In the genomic region with DNA sequence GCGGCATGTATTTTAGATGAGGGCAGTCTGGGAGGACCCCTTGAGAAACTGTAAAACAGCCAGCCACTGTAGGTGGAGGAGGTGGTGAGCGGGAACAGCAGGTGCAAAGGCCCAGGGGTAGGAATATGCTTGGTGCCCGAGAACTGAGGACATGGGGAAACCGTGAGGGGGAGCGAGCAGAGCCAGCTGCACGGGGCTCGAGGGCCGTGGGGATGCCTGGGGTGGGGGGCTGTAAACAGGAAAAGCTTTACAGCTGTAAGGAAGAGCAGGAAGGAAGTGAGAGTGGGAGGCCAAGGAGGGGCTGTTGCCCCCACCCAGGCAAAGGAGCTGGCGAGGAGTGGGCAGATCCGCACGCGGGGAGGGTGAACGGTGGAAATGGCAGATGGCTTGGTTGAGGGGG, we compare ENCODE assay signal across 14 cellular contexts. TPM values are rescaled to one million over a fixed set of nuclear protein-coding genes. Genes with fewer than 3 reads are reported as not detected.
A peak's percentile ranks its signal among the peaks of the same experiment; 100 is the strongest.
DNase-seq lines count a peak whose midpoint lies in the region; ATAC-seq, FAIRE-seq and TF ChIP-seq lines count a peak whose summit lies in the region.
"Had no signal": no experiment of that assay in that cellular context is flagged by ENCODE, and none has a peak within 500 bp of the region (broad histone marks: within the 10 kb centered on the region; RNA-seq: fewer than 3 reads in every experiment).

No MANE protein-coding gene starts in this region.

- H4K8ac ChIP-seq in neuronal stem cell (ENCODE audit: low read depth, low read length): no peak overlapping the region

- in situ Hi-C loops in HepG2 (cut with HindIII; ENCODE audit: extremely low pct_ligation_motif_present, low pct_unique_long_range_greater_than_20kb): no loop called here

- CTCF ChIA-PET in HepG2 (lab: Yijun Ruan, JAX; ENCODE audit: low intra/inter-chr PET ratio, low total read pairs): no interaction called here

- no peak for FAIRE-seq in HepG2 (lab: Jason Lieb, UNC)
- FAIRE-seq: frontal cortex had no signal

- intact Hi-C loops in heart left ventricle (cut with DNase I) (no loop called here), Right ventricle myocardium inferior (cut with DNase I) (no loop called here), vagina (cut with DNase I) (no loop called here), HepG2 (cut with micrococcal nuclease; ENCODE audit: unreplicated experiment) (no loop called here)

- no peaks in the 10 kb centered on the region for H3K27me3 ChIP-seq in heart left ventricle
- no peaks in the 10 kb centered on the region for H3K27me3 ChIP-seq in neuronal stem cell (ENCODE audit: control insufficient read depth in 3 of 3, insufficient read depth in 3 of 3, low read depth in 1 of 3, low read length in 3 of 3)
- H3K27me3 ChIP-seq in vagina: no peaks in the 10 kb centered on the region
- H3K27me3 ChIP-seq in HepG2 (ENCODE audit: control insufficient read depth in 1 of 2, insufficient read depth in 2 of 2, low read length in 2 of 2): no peaks in the 10 kb centered on the region
- H3K27me3 ChIP-seq: neutrophil had no signal

- no peak overlapping the region for H3K14ac ChIP-seq in neuronal stem cell (ENCODE audit: low read length)

- no peak overlapping the region for H2BK12ac ChIP-seq in neuronal stem cell (ENCODE audit: low read length)

- DNase-seq in heart left ventricle (no peak), Right ventricle myocardium inferior (ENCODE audit: missing footprints) (no peak), dermis blood vessel endothelial cell (peak; percentile 32), neuronal stem cell (ENCODE audit: low spot score) (no peak), vagina (ENCODE audit: extremely low spot score in 2 of 2) (no peak), HepG2 (ENCODE audit: low spot score) (no peak)
- DNase-seq: left colon; NCI-H146; NCI-H510A treated with DMSO at 0.1 percent for 48 hours; stimulated activated CD4-positive, alpha-beta T cell treated with anti-CD3 and anti-CD28 coated beads, Interleukin-15, amount 100 ng/mL, for 24 hours had no signal

- 62 to 75% (median 69%) methylated on average over 13 of the region's 13 CpGs for WGBS in heart left ventricle, 4 donors
- WGBS in neuronal stem cell (ENCODE audit: extremely low coverage in 2 of 2, insufficient read length in 2 of 2, insufficient replicate concordance in 1 of 2), 2 donors: no CpG with 5 or more reads among the region's 13 CpGs
- 97% methylated on average over 13 of the region's 13 CpGs for WGBS in HepG2 (ENCODE audit: low lambda C conversion rate)

- ATAC-seq in heart left ventricle (no peak), Right ventricle myocardium inferior (no peak), SK-N-SH treated with all-trans-retinoic acid at 6 μM for 48 hours (no peak), HepG2 (no peak), HG03095 (IDR thresholded peaks at IDR 0.05; ENCODE audit: unreplicated experiment) (no peak)

- no TSS peak for BruUV-seq in HepG2 (replicated peaks; lab: Mats Ljungman, UMichigan)

- no peak overlapping the region for H4K91ac ChIP-seq in neuronal stem cell (ENCODE audit: low read depth, low read length, poor library complexity)

- peak overlapping the region; percentile 14 for H2BK5ac ChIP-seq in neuronal stem cell (ENCODE audit: low read length)

- peaks cover 97% of the 10 kb centered on the region for H4K20me1 ChIP-seq in HepG2 (ENCODE audit: insufficient read depth, low read length)

- no peak overlapping the region for H3K4ac ChIP-seq in neuronal stem cell (ENCODE audit: low read length)

- H2AFZ ChIP-seq in neuronal stem cell (ENCODE audit: low read length): no peak overlapping the region
- no peak overlapping the region for H2AFZ ChIP-seq in HepG2 (ENCODE audit: low read length)

- H3K18ac ChIP-seq in neuronal stem cell (ENCODE audit: low read length): no peak overlapping the region

- TF ChIP-seq POLR2A in heart left ventricle (IDR thresholded peaks at IDR 0.05): no peak
- TF ChIP-seq POLR2A in vagina (IDR thresholded peaks at IDR 0.05): no peak
- no peak for TF ChIP-seq POLR2A in HepG2 (IDR thresholded peaks at IDR 0.05; ENCODE audit: insufficient read depth in 1 of 2, low read depth in 2 of 2, low read length in 2 of 2)

- no peak for TF ChIP-seq RAD21 in HepG2 (CRISPR knock-in tag; IDR thresholded peaks at IDR 0.05)

- H3K4me3 ChIP-seq in heart left ventricle (no peak overlapping the region), neuronal stem cell (ENCODE audit: low read length in 2 of 2) (no peak overlapping the region), vagina (no peak overlapping the region), HepG2 (replicated peaks in 1 of 3; ENCODE audit: insufficient read depth in 1 of 3, low read depth in 2 of 3, low read length in 3 of 3) (no peak overlapping the region)

- no peak overlapping the region for H2BK120ac ChIP-seq in neuronal stem cell (ENCODE audit: low read depth, low read length)

- H3K36me3 ChIP-seq in heart left ventricle (no peaks in the 10 kb centered on the region), neuronal stem cell (replicated peaks in 1 of 2; ENCODE audit: control insufficient read depth in 2 of 2, insufficient read depth in 2 of 2, low read length in 2 of 2) (peaks cover 2% of the 10 kb centered on the region in 2 donors), vagina (no peaks in the 10 kb centered on the region), HepG2 (replicated peaks in 1 of 2; ENCODE audit: control insufficient read depth in 1 of 2, insufficient read depth in 2 of 2, low read length in 2 of 2) (peaks cover 1 to 4% of the 10 kb centered on the region in 2 experiments; a peak in 4 of 5 replicates)
- H3K36me3 ChIP-seq: neutrophil had no signal

- H3K4me2 ChIP-seq in neuronal stem cell (ENCODE audit: insufficient read depth, low read length, poor library complexity, severe bottlenecking) (no peak overlapping the region), HepG2 (ENCODE audit: low read depth, low read length) (no peak overlapping the region)

- peaks cover 100% of the 10 kb centered on the region for H3K79me2 ChIP-seq in HepG2 (ENCODE audit: insufficient read depth, low read length)

- H3K4me1 ChIP-seq in heart left ventricle (peaks cover 41 to 100% (median 88%) of the 10 kb centered on the region in 12 donors), neuronal stem cell (ENCODE audit: control insufficient read depth in 2 of 2, insufficient read depth in 1 of 2, low read depth in 1 of 2, low read length in 2 of 2) (peaks cover 25 to 27% of the 10 kb centered on the region in 2 donors), vagina (peaks cover 100% of the 10 kb centered on the region), HepG2 (ENCODE audit: insufficient read depth, low read length) (peaks cover 88% of the 10 kb centered on the region)

- no peak for TF ChIP-seq EP300 in HepG2 (IDR thresholded peaks at IDR 0.05; ENCODE audit: low read depth in 2 of 2, low read length in 2 of 2)
- no peak for TF ChIP-seq EP300 in HepG2 (CRISPR knock-in tag; IDR thresholded peaks at IDR 0.05; ENCODE audit: borderline replicate concordance)

- no peak for TF ChIP-seq CTCF in heart left ventricle (IDR thresholded peaks at IDR 0.05)
- no peak for TF ChIP-seq CTCF in vagina (IDR thresholded peaks at IDR 0.05)
- no peak for TF ChIP-seq CTCF in HepG2 (CRISPR knock-in tag; IDR thresholded peaks at IDR 0.05)

- POLR2A ChIA-PET in HepG2 (lab: Yijun Ruan, JAX): no interaction called here

- H3K9ac ChIP-seq in neuronal stem cell (ENCODE audit: low read depth, low read length, poor library complexity) (no peak overlapping the region), HepG2 (ENCODE audit: insufficient read depth, low read depth, low read length) (no peak overlapping the region)

- H3K27ac ChIP-seq in heart left ventricle (peak overlapping the region in 9 of 12 donors; percentile 67 to 94 (median 84)), neuronal stem cell (replicated peaks; ENCODE audit: low read length) (no peak overlapping the region), vagina (peak overlapping the region; percentile 94), HepG2 (ENCODE audit: extremely low read length, insufficient read depth, low read length) (no peak overlapping the region)
- H3K27ac ChIP-seq: neutrophil had no signal

- no peak overlapping the region for H3K23ac ChIP-seq in neuronal stem cell (ENCODE audit: low read depth, low read length, poor library complexity)

- no peaks in the 10 kb centered on the region for H3K9me3 ChIP-seq in heart left ventricle
- H3K9me3 ChIP-seq in neuronal stem cell (replicated peaks in 1 of 2; ENCODE audit: control insufficient read depth in 2 of 2, insufficient read depth in 1 of 2, low read depth in 1 of 2, low read length in 2 of 2): no peaks in the 10 kb centered on the region
- H3K9me3 ChIP-seq in vagina: no peaks in the 10 kb centered on the region
- no peaks in the 10 kb centered on the region for H3K9me3 ChIP-seq in HepG2 (ENCODE audit: low read length)
- H3K9me3 ChIP-seq: neutrophil had no signal

- H3K79me1 ChIP-seq in neuronal stem cell (ENCODE audit: low read depth, low read length): peaks cover 30% of the 10 kb centered on the region

- H2AK5ac ChIP-seq in neuronal stem cell (ENCODE audit: low read depth, low read length): no peak overlapping the region

- no peak overlapping the region for H2BK15ac ChIP-seq in neuronal stem cell (ENCODE audit: low read length)

RNA-seq across cellular contexts. Expression of gene ZMIZ1, which starts 34.3 kb away (rescaled TPM):
- 10 to 100 TPM; 39.8 to 75.4 (median 50.5) TPM for total RNA-seq in heart left ventricle
- polyA plus RNA-seq in heart left ventricle: 10 to 100 TPM; 19.7 to 45.7 TPM
- total RNA-seq in Right ventricle myocardium inferior: 48.8 TPM
- total RNA-seq in dermis blood vessel endothelial cell: 18.2 and 32.1 TPM in 2 replicates
- polyA plus RNA-seq in neuronal stem cell (2013, experiment 1 of 2): 21.6 TPM
- polyA plus RNA-seq in neuronal stem cell (2013, experiment 2 of 2): 24.3 TPM
- total RNA-seq in vagina: 61.4 TPM
- total RNA-seq in HepG2 (2016; rRNA removed; fragmentation: Illumina TruSeq; extraction: Trizol): 5.3 and 11.0 TPM in 2 replicates
- total RNA-seq in HepG2 (2016; cell fraction: cytosol; rRNA removed; fragmentation: Illumina TruSeq; extraction: Trizol; ENCODE audit: low read depth): 2.3 and 2.6 TPM in 2 replicates
- total RNA-seq in HepG2 (2016; cell fraction: insoluble cytoplasmic fraction; rRNA removed; fragmentation: Illumina TruSeq; extraction: Trizol): 5.2 and 10.5 TPM in 2 replicates
- total RNA-seq in HepG2 (2016; cell fraction: membrane; rRNA removed; fragmentation: Illumina TruSeq; extraction: Trizol): 7.0 and 7.7 TPM in 2 replicates
- total RNA-seq in HepG2 (2016; cell fraction: nucleus; rRNA removed; fragmentation: Illumina TruSeq; extraction: Trizol): 9.9 and 13.1 TPM in 2 replicates
- polyA plus RNA-seq in HepG2 (2011; rRNA removed): 8.8 and 10.2 TPM in 2 replicates
- 7.4 TPM in 2 replicates for polyA plus RNA-seq in HepG2 (2011; cell fraction: cytosol; rRNA removed)
- 42.1 and 46.0 TPM in 2 replicates for polyA plus RNA-seq in HepG2 (2011; cell fraction: nucleus; rRNA removed)
- polyA plus RNA-seq in HepG2 (2012): 22.4 and 32.5 TPM in 2 replicates
- 0.69 and 1.1 TPM in 2 replicates for polyA plus RNA-seq in HepG2 (2016; cell fraction: cytosol; fragmentation: Illumina TruSeq; extraction: Trizol; ENCODE audit: low read depth)
- polyA plus RNA-seq in HepG2 (2016; cell fraction: insoluble cytoplasmic fraction; fragmentation: Illumina TruSeq; extraction: Trizol; ENCODE audit: low read depth): 16.0 and 20.6 TPM in 2 replicates
- polyA plus RNA-seq in HepG2 (2016; cell fraction: membrane; fragmentation: Illumina TruSeq; extraction: Trizol; ENCODE audit: low read depth): 2.4 and 3.8 TPM in 2 replicates
- 25.8 and 26.9 TPM in 2 replicates for polyA plus RNA-seq in HepG2 (2016; cell fraction: nucleus; fragmentation: Illumina TruSeq; extraction: Trizol; ENCODE audit: insufficient read depth, low read depth)
- 7.8 and 28.6 TPM in 2 replicates for polyA minus RNA-seq in HepG2 (2011; rRNA and poly(A)+ RNA removed; ENCODE audit: low replicate concordance)
- polyA minus RNA-seq in HepG2 (2011; cell fraction: cytosol; rRNA and poly(A)+ RNA removed): 19.5 and 20.1 TPM in 2 replicates
- polyA minus RNA-seq in HepG2 (2011; cell fraction: nucleus; rRNA and poly(A)+ RNA removed): 27.4 and 29.2 TPM in 2 replicates

Comparison
In these comparisons a context has a peak if more than half of its experiments do, and no peak if none do; other contexts are left out.
1. H3K27ac ChIP-seq: peak in heart left ventricle (9 of 12) and vagina (single experiment); none in neuronal stem cell (single experiment) and HepG2 (single experiment).